9 cellular contexts compared by ENCODE assay signal in the genomic region with DNA sequence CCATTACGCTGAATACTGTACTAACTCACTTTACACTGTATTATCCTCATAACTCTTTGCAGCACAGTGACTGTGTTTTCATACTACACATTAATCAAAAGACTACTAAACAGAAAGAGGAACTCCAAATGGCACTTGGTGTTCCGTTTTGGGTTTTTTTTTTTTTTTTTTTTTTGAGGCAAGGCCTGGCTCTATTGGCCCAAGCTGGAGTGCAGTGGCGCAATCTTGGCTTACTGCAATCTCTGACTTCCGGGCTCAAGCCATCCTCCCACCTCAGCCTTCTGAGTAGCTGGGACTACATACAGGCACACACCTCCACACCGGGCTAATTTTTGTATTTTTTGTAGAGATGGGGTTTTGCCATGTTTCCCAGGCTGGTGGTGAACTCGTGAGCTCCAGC. TPM values are rescaled to one million over a fixed set of nuclear protein-coding genes. Genes with fewer than 3 reads are reported as not detected.
DNase-seq lines count a peak whose midpoint lies in the region; ATAC-seq and TF ChIP-seq lines count a peak whose summit lies in the region.
"Had no signal": no experiment of that assay in that cellular context is flagged by ENCODE, and none has a peak within 500 bp of the region (broad histone marks: within the 10 kb centered on the region; RNA-seq: fewer than 3 reads in every experiment).

No MANE protein-coding gene starts in this region.

- H3K9me2 ChIP-seq in OCI-LY1 (ENCODE audit: low read depth, low read length), result no peaks in the 10 kb centered on the region

- H4K20me1 ChIP-seq in OCI-LY1 (ENCODE audit: insufficient read depth, low read length) (no peaks in the 10 kb centered on the region), smooth muscle cell (ENCODE audit: low read depth) (peaks cover 3% of the 10 kb centered on the region)

- DNase-seq in left lung, result peak; percentile 79 to 81
- no peak for DNase-seq in NCI-H2081 treated with DMSO at 0.1 percent for 48 hours (lab: John Stamatoyannopoulos, UW)
- no peak for DNase-seq in NCI-H1092 (lab: John Stamatoyannopoulos, UW)
- no peak for DNase-seq in smooth muscle cell (lab: John Stamatoyannopoulos, UW; ENCODE audit: unreplicated experiment)
- DNase-seq in SHP77 treated with DMSO at 0.1 percent for 48 hours (lab: John Stamatoyannopoulos, UW), result no peak

- intact Hi-C loops in left lung (cut with DNase I), result loop anchor here in 1 of 2 donors (10.0 kb wide), 1 partner anchor 55 kb away; no protein-coding TSS in a partner anchor

- peaks cover 9% of the 10 kb centered on the region for H3K36me3 ChIP-seq in OCI-LY1 (ENCODE audit: insufficient read depth, low read length)
- H3K36me3 ChIP-seq in left lung, result no peaks in the 10 kb centered on the region
- H3K36me3 ChIP-seq in smooth muscle cell (ENCODE audit: low read depth), result no peaks in the 10 kb centered on the region
- H3K36me3 ChIP-seq: ascending aorta had no signal

- WGBS in smooth muscle cell (ENCODE audit: low lambda C conversion rate), result 95% methylated on average over 6 of the region's 6 CpGs

- H2AFZ ChIP-seq in OCI-LY1 (ENCODE audit: low read length) (no peak overlapping the region), smooth muscle cell (ENCODE audit: low read depth) (no peak overlapping the region)

- H3K4me1 ChIP-seq in OCI-LY1 (ENCODE audit: insufficient read depth, low read length, severe bottlenecking), result peaks cover 21% of the 10 kb centered on the region
- H3K4me1 ChIP-seq in left lung, result peaks cover 0 to 41% of the 10 kb centered on the region in 2 donors
- no peaks in the 10 kb centered on the region for H3K4me1 ChIP-seq in smooth muscle cell (ENCODE audit: low read depth)

- peak overlapping the region; percentile 17 for H3K27ac ChIP-seq in OCI-LY1 (ENCODE audit: low read depth, low read length, poor library complexity, severe bottlenecking)
- peak overlapping the region in 1 of 2 donors; percentile 64 for H3K27ac ChIP-seq in left lung
- H3K27ac ChIP-seq in smooth muscle cell (ENCODE audit: low read depth), result no peak overlapping the region
- H3K27ac ChIP-seq: ascending aorta had no signal

- H3K4me3 ChIP-seq in OCI-LY1 (ENCODE audit: low read depth, low read length, poor library complexity, severe bottlenecking) (peak overlapping the region; percentile 20), left lung (peak overlapping the region in 1 of 2 donors; percentile 7), smooth muscle cell (no peak overlapping the region)

- H3K79me2 ChIP-seq in OCI-LY1 (ENCODE audit: insufficient read depth, low read length) (peaks cover 58% of the 10 kb centered on the region), smooth muscle cell (ENCODE audit: low read depth) (peaks cover 10% of the 10 kb centered on the region)

- ATAC-seq in GM18861 (IDR thresholded peaks at IDR 0.05; ENCODE audit: unreplicated experiment) (peak; percentile 73), HG02678 (IDR thresholded peaks at IDR 0.05; ENCODE audit: unreplicated experiment) (peak; percentile 91), left lung (peak; percentile 73)

- H3K27me3 ChIP-seq in OCI-LY1 (ENCODE audit: insufficient read depth, low read length) (no peaks in the 10 kb centered on the region), left lung (no peaks in the 10 kb centered on the region), smooth muscle cell (ENCODE audit: low read depth) (no peaks in the 10 kb centered on the region)
- H3K27me3 ChIP-seq: ascending aorta had no signal

- H3K9me3 ChIP-seq in OCI-LY1 (ENCODE audit: low read length) (no peaks in the 10 kb centered on the region), left lung (no peaks in the 10 kb centered on the region), smooth muscle cell (replicated peaks; ENCODE audit: low read depth) (no peaks in the 10 kb centered on the region)
- H3K9me3 ChIP-seq: ascending aorta had no signal

- H3K4me2 ChIP-seq in OCI-LY1 (ENCODE audit: low read length), result peak overlapping the region; percentile 41
- H3K4me2 ChIP-seq in smooth muscle cell, result no peak overlapping the region

- no peak for TF ChIP-seq CTCF in OCI-LY1 (IDR thresholded peaks at IDR 0.05; ENCODE audit: low read length)
- TF ChIP-seq CTCF in left lung (IDR thresholded peaks at IDR 0.05), result no peak
- TF ChIP-seq CTCF in smooth muscle cell (IDR thresholded peaks at IDR 0.05; ENCODE audit: borderline replicate concordance, insufficient read depth, poor library complexity, severe bottlenecking), result no peak

- H3F3A ChIP-seq in OCI-LY1 (ENCODE audit: insufficient read depth, low read length) (no peaks in the 10 kb centered on the region), smooth muscle cell (ENCODE audit: low read depth) (no peaks in the 10 kb centered on the region)

- H3K9ac ChIP-seq in OCI-LY1 (ENCODE audit: low read length), result peak overlapping the region; percentile 37; the same call in 1 of the 2 replicates
- H3K9ac ChIP-seq in smooth muscle cell (ENCODE audit: low read depth), result no peak overlapping the region

RNA-seq across cellular contexts. Expression of a gene that starts 10.7 kb away (rescaled TPM):
- total RNA-seq in left lung (10 to 100 TPM; 18.2 to 19.1 TPM), smooth muscle cell (8.8 and 28.6 TPM in 2 replicates)
- polyA plus RNA-seq in smooth muscle cell, result 6.2 and 6.3 TPM in 2 replicates

Comparison
In these comparisons a context has a peak if more than half of its experiments do, and no peak if none do; other contexts are left out.
1. DNase-seq: peak in left lung (2 of 2); none in NCI-H2081 treated with DMSO at 0.1 percent for 48 hours (single experiment), NCI-H1092 (single experiment), smooth muscle cell (single experiment) and SHP77 treated with DMSO at 0.1 percent for 48 hours (single experiment).
2. Peak in every context shown above with its lines, with median percentiles within 50 percentile points of each other: ATAC-seq.